14 cellular contexts compared by ENCODE assay signal in genomic region chr10:14570800-14571199, GRCh38.
DNase-seq lines count a peak whose midpoint lies in the region; ATAC-seq and TF ChIP-seq lines count a peak whose summit lies in the region.
"Had no signal": no experiment of that assay in that cellular context is flagged by ENCODE, and none has a peak within 500 bp of the region (broad histone marks: within the 10 kb centered on the region; RNA-seq: fewer than 3 reads in every experiment).

No MANE protein-coding gene starts in this region.

- peaks cover 23% of the 10 kb centered on the region for H3K9me3 Mint-ChIP-seq in activated CD4-positive, alpha-beta T cell treated with anti-CD3 and anti-CD28 coated beads, Interleukin-2, amount 10 ng/mL, durations not matched to agents 7 days and 5 days
- peaks cover 9% of the 10 kb centered on the region for H3K9me3 Mint-ChIP-seq in activated T-helper 2 cell treated with anti-CD3 and anti-CD28 coated beads, Interferon-gamma antibody, Interleukin-2, Interleukin-4, amounts not matched to agents 10 μg/mL and 5 μg/mL and 100 μg/mL, durations not matched to agents 14 hours and 24 hours and 36 hours
- H3K9me3 Mint-ChIP-seq in nephron progenitor cell, result peaks cover 15% of the 10 kb centered on the region

- peaks cover 87% of the 10 kb centered on the region for H3K36me3 Mint-ChIP-seq in activated CD4-positive, alpha-beta T cell treated with anti-CD3 and anti-CD28 coated beads, Interleukin-2, amount 10 ng/mL, durations not matched to agents 7 days and 5 days (ENCODE audit: low read depth)
- H3K36me3 Mint-ChIP-seq in activated T-helper 2 cell treated with anti-CD3 and anti-CD28 coated beads, Interferon-gamma antibody, Interleukin-2, Interleukin-4, amounts not matched to agents 10 μg/mL and 5 μg/mL and 100 μg/mL, durations not matched to agents 14 hours and 24 hours and 36 hours (ENCODE audit: low read depth), result peaks cover 83% of the 10 kb centered on the region
- peaks cover 54% of the 10 kb centered on the region for H3K36me3 Mint-ChIP-seq in nephron progenitor cell (ENCODE audit: low read depth)

- TF ChIP-seq POLR2A in right lobe of liver (IDR thresholded peaks at IDR 0.05), result peak; percentile 13
- TF ChIP-seq POLR2A in testis (IDR thresholded peaks at IDR 0.05), result no peak

- H3K9me3 ChIP-seq in right lobe of liver (no peaks in the 10 kb centered on the region), testis (no peaks in the 10 kb centered on the region)

- peak overlapping the region; percentile 13 to 45 (median 31) for H3K4me3 ChIP-seq in right lobe of liver
- H3K4me3 ChIP-seq in testis, result no peak overlapping the region

- peaks cover 0 to 47% (median 15%) of the 10 kb centered on the region in 4 donors for H3K4me1 ChIP-seq in right lobe of liver
- no peaks in the 10 kb centered on the region for H3K4me1 ChIP-seq in testis

- ATAC-seq in right lobe of liver (peak in 2 of 4 donors; percentile 13 to 24), GM19463 (IDR thresholded peaks at IDR 0.05; ENCODE audit: unreplicated experiment) (no peak)
- ATAC-seq: heart left ventricle, sciatic nerve had no signal

- peaks cover 92% of the 10 kb centered on the region for H3K4me1 Mint-ChIP-seq in activated CD4-positive, alpha-beta T cell treated with anti-CD3 and anti-CD28 coated beads, Interleukin-2, amount 10 ng/mL, durations not matched to agents 7 days and 5 days
- H3K4me1 Mint-ChIP-seq in activated T-helper 2 cell treated with anti-CD3 and anti-CD28 coated beads, Interferon-gamma antibody, Interleukin-2, Interleukin-4, amounts not matched to agents 10 μg/mL and 5 μg/mL and 100 μg/mL, durations not matched to agents 14 hours and 24 hours and 36 hours (ENCODE audit: low read depth), result peaks cover 78% of the 10 kb centered on the region
- peaks cover 19% of the 10 kb centered on the region for H3K4me1 Mint-ChIP-seq in nephron progenitor cell
- H3K4me1 Mint-ChIP-seq: mesothelial cell of epicardium had no signal

- H3K27me3 ChIP-seq in right lobe of liver, result no peaks in the 10 kb centered on the region
- no peaks in the 10 kb centered on the region for H3K27me3 ChIP-seq in testis
- H3K27me3 ChIP-seq: heart left ventricle had no signal

- CTCF ChIA-PET in activated CD4-positive, alpha-beta T cell treated with anti-CD3 and anti-CD28 coated beads, Interleukin-2, amount 10 ng/mL, durations not matched to agents 7 days and 5 days (lab: Charles Lee), result interaction anchor here (0.7 to 0.8 kb wide), 2 partner anchors 11 to 13 kb away, joined by 3 read pairs; no protein-coding TSS in a partner anchor

- WGBS in right lobe of liver (ENCODE audit: insufficient coverage, low coverage, low lambda C conversion rate, missing lambda C conversion rate), result 0% methylated on average over 1 of the region's 1 CpG
- 48 to 82% methylated on average over 1 of the region's 1 CpG for WGBS in testis, 2 donors

- DNase-seq in activated CD4-positive, alpha-beta T cell treated with anti-CD3 and anti-CD28 coated beads, Interleukin-2, amount 10 ng/mL, durations not matched to agents 7 days and 5 days, result no peak
- no peak for DNase-seq in activated CD4-positive, alpha-beta T cell treated with anti-CD3 and anti-CD28 coated beads, Interleukin-2, amount 50 U/mL, for 4 hours
- no peak for DNase-seq in activated T-helper 2 cell treated with anti-CD3 and anti-CD28 coated beads, Interferon-gamma antibody, Interleukin-2, Interleukin-4, amounts not matched to agents 10 μg/mL and 5 μg/mL and 100 μg/mL, durations not matched to agents 14 hours and 24 hours and 36 hours (ENCODE audit: low spot score)
- peak in 1 of 3 donors; percentile 57 for DNase-seq in right lobe of liver
- no peak for DNase-seq in testis
- no peak for DNase-seq in stimulated activated CD4-positive, alpha-beta T cell treated with anti-CD3 and anti-CD28 coated beads, Interleukin-1b, Interleukin-23, amount 100 ng/mL, for 48 hours
- no peak for DNase-seq in nephron progenitor cell
- DNase-seq: activated effector memory CD4-positive, alpha-beta T cell treated with Interleukin-2 at 50 U/mL for 16 hours; GOT3; heart left ventricle; NCI-H2029 had no signal

- no peaks in the 10 kb centered on the region for H3K27me3 Mint-ChIP-seq in activated CD4-positive, alpha-beta T cell treated with anti-CD3 and anti-CD28 coated beads, Interleukin-2, amount 10 ng/mL, durations not matched to agents 7 days and 5 days
- H3K27me3 Mint-ChIP-seq in activated T-helper 2 cell treated with anti-CD3 and anti-CD28 coated beads, Interferon-gamma antibody, Interleukin-2, Interleukin-4, amounts not matched to agents 10 μg/mL and 5 μg/mL and 100 μg/mL, durations not matched to agents 14 hours and 24 hours and 36 hours (ENCODE audit: low read depth), result no peaks in the 10 kb centered on the region
- H3K27me3 Mint-ChIP-seq in nephron progenitor cell (ENCODE audit: low read depth, poor library complexity), result no peaks in the 10 kb centered on the region

- TF ChIP-seq CTCF in right lobe of liver (IDR thresholded peaks at IDR 0.05) (no peak), testis (IDR thresholded peaks at IDR 0.05) (no peak), nephron progenitor cell (IDR thresholded peaks at IDR 0.05) (no peak)

- H3K27ac ChIP-seq in right lobe of liver, result peak overlapping the region; percentile 81 to 97 (median 91)
- H3K27ac ChIP-seq in testis, result peak overlapping the region; percentile 64 to 74

- peak overlapping the region; percentile 83 for H3K4me3 Mint-ChIP-seq in activated CD4-positive, alpha-beta T cell treated with anti-CD3 and anti-CD28 coated beads, Interleukin-2, amount 10 ng/mL, durations not matched to agents 7 days and 5 days
- peak overlapping the region; percentile 73 for H3K4me3 Mint-ChIP-seq in activated T-helper 2 cell treated with anti-CD3 and anti-CD28 coated beads, Interferon-gamma antibody, Interleukin-2, Interleukin-4, amounts not matched to agents 10 μg/mL and 5 μg/mL and 100 μg/mL, durations not matched to agents 14 hours and 24 hours and 36 hours (ENCODE audit: low read depth)
- no peak overlapping the region for H3K4me3 Mint-ChIP-seq in nephron progenitor cell
- H3K4me3 Mint-ChIP-seq: mesothelial cell of epicardium had no signal

- intact Hi-C loops in activated T-helper 2 cell treated with anti-CD3 and anti-CD28 coated beads, Interferon-gamma antibody, Interleukin-2, Interleukin-4, amounts not matched to agents 10 μg/mL and 5 μg/mL and 100 μg/mL, durations not matched to agents 14 hours and 24 hours and 36 hours (cut with micrococcal nuclease), result loop anchor here (1.0 kb wide), 1 partner anchor 17 kb away; no protein-coding TSS in a partner anchor
- intact Hi-C loops in right lobe of liver (cut with DNase I), result no loop called here
- intact Hi-C loops in testis (cut with DNase I; ENCODE audit: low total_unique reads), result no loop called here

- POLR2A ChIA-PET in activated CD4-positive, alpha-beta T cell treated with anti-CD3 and anti-CD28 coated beads, Interleukin-2, amount 10 ng/mL, durations not matched to agents 7 days and 5 days (lab: Charles Lee), result no interaction called here

- peak overlapping the region; percentile 96 for H3K27ac Mint-ChIP-seq in activated CD4-positive, alpha-beta T cell treated with anti-CD3 and anti-CD28 coated beads, Interleukin-2, amount 10 ng/mL, durations not matched to agents 7 days and 5 days
- peak overlapping the region; percentile 91 for H3K27ac Mint-ChIP-seq in activated T-helper 2 cell treated with anti-CD3 and anti-CD28 coated beads, Interferon-gamma antibody, Interleukin-2, Interleukin-4, amounts not matched to agents 10 μg/mL and 5 μg/mL and 100 μg/mL, durations not matched to agents 14 hours and 24 hours and 36 hours
- H3K27ac Mint-ChIP-seq in nephron progenitor cell, result no peak overlapping the region
- H3K27ac Mint-ChIP-seq: mesothelial cell of epicardium had no signal

- no peaks in the 10 kb centered on the region for H3K36me3 ChIP-seq in right lobe of liver
- no peaks in the 10 kb centered on the region for H3K36me3 ChIP-seq in testis (ENCODE audit: low read depth, missing control alignments)

Comparison
In these comparisons a context has a peak if more than half of its experiments do, and no peak if none do; other contexts are left out.
1. H3K4me3 ChIP-seq: peak in right lobe of liver (3 of 3); none in testis (0 of 2).